11 cellular contexts compared by ENCODE assay signal in genomic region chr17:27065588-27065987, GRCh38.
"Had no signal": no experiment of that assay in that cellular context is flagged by ENCODE, and none has a peak within 500 bp of the region (broad histone marks: within the 10 kb centered on the region; RNA-seq: fewer than 3 reads in every experiment).

No MANE protein-coding gene starts in this region.

- H3K27ac Mint-ChIP-seq: GM23338, H9, HFFc6 had no signal

- FAIRE-seq: H1, H54 had no signal

- DNase-seq: GM23248, GOT3, H7, H9, HCEC 1CT, HFFc6 had no signal

- H3K4me1 ChIP-seq: HAP-1 had no signal

- H3K4me2 ChIP-seq: GM23338 had no signal

- H3K36me3 ChIP-seq: HAP-1 had no signal

- H3K4me3 Mint-ChIP-seq: GM23338, H9, HFFc6 had no signal

- H3K27ac ChIP-seq: GM23248 had no signal

- H2AFZ ChIP-seq: GM23248, GM23338 had no signal

- H3K9ac ChIP-seq: GM23248 had no signal

- H3K9me3 ChIP-seq: HAP-1 had no signal

- ATAC-seq: GM23338, HCT116 had no signal

- H3K4me1 Mint-ChIP-seq: GM23338, H9 had no signal

- H3K4me3 ChIP-seq: GM23248, GM23338, HAP-1 had no signal
